24 cellular contexts compared by ENCODE assay signal in the genomic region with DNA sequence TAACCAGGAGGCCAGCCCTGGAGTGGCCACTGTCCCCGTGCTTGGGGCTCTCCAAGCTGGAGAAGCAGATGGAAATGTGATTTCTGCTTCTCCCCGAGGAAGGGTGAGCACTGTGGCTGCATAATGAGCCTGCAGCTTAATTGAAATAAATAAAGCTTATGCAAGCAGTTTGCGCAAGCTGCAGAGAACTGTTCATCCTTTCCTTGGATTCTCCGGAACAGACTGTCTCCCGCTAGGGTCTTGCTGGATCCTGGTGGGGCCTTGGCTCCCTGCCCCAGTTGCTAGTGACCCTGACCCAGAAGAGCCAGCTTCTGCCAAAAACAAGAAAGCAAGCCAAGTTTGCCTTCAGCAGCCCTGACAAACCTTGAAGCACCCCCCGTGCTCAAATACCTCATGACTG.
DNase-seq lines count a peak whose midpoint lies in the region; ATAC-seq, FAIRE-seq and TF ChIP-seq lines count a peak whose summit lies in the region.
"Had no signal": no experiment of that assay in that cellular context is flagged by ENCODE, and none has a peak within 500 bp of the region (broad histone marks: within the 10 kb centered on the region; RNA-seq: fewer than 3 reads in every experiment).

No MANE protein-coding gene starts in this region.

- no peak overlapping the region for H3K4me2 ChIP-seq in HepG2 (ENCODE audit: low read depth, low read length)

- H3K27ac ChIP-seq in layer of hippocampus (ENCODE audit: low read depth, low read length) = peak overlapping the region; percentile 33
- peak overlapping the region in 3 of 4 donors; percentile 9 to 49 (median 37) for H3K27ac ChIP-seq in sigmoid colon
- no peak overlapping the region for H3K27ac ChIP-seq in HepG2 (ENCODE audit: extremely low read length, insufficient read depth, low read length)
- H3K27ac ChIP-seq: epithelial cell of prostate, right atrium auricular region had no signal

- TF ChIP-seq EP300 in sigmoid colon (IDR thresholded peaks at IDR 0.05) (no peak), HepG2 (IDR thresholded peaks at IDR 0.05; ENCODE audit: low read depth in 2 of 2, low read length in 2 of 2) (no peak), HepG2 (CRISPR knock-in tag; IDR thresholded peaks at IDR 0.05; ENCODE audit: borderline replicate concordance) (no peak)

- intact Hi-C loops in sigmoid colon (cut with DNase I) (no loop called here), HepG2 (cut with micrococcal nuclease; ENCODE audit: unreplicated experiment) (no loop called here)

- 74 to 81% methylated on average over 6 of the region's 6 CpGs for WGBS in sigmoid colon, 2 donors
- WGBS in HepG2 (ENCODE audit: low lambda C conversion rate) = 45% methylated on average over 6 of the region's 6 CpGs

- TF ChIP-seq POLR2A in sigmoid colon (IDR thresholded peaks at IDR 0.05) (no peak), HepG2 (IDR thresholded peaks at IDR 0.05; ENCODE audit: insufficient read depth in 1 of 2, low read depth in 2 of 2, low read length in 2 of 2) (no peak)

- CTCF ChIA-PET in HepG2 (lab: Yijun Ruan, JAX; ENCODE audit: low intra/inter-chr PET ratio, low total read pairs) = no interaction called here

- DNase-seq in AG08395 (ENCODE audit: low spot score) = peak; percentile 21
- peak; percentile 28 for DNase-seq in choroid plexus epithelial cell (ENCODE audit: low read depth)
- DNase-seq in sigmoid colon = no peak
- DNase-seq in chondrocyte (ENCODE audit: low spot score) = no peak
- DNase-seq in HepG2 (ENCODE audit: low spot score) = no peak
- no peak for DNase-seq in T-helper 2 cell
- DNase-seq: activated CD4-positive, alpha-beta memory T cell treated with anti-CD3 and anti-CD28 coated beads for 36 hours; activated effector memory CD4-positive, alpha-beta T cell treated with anti-CD3 and anti-CD28 coated beads, Interleukin-2, amount 50 U/mL, for 16 hours; BE2C; DMS79 treated with DMSO at 0.1 percent for 48 hours; KBM-7; mammary epithelial cell; MM.1S; naive thymus-derived CD4-positive, alpha-beta T cell; NCI-H146; NCI-H2171; NCI-H524 treated with DMSO at 0.1 percent for 48 hours had no signal

- no peaks in the 10 kb centered on the region for H3K36me3 Mint-ChIP-seq in chondrocyte (ENCODE audit: low read depth)
- H3K36me3 Mint-ChIP-seq: activated CD4-positive, alpha-beta memory T cell treated with anti-CD3 and anti-CD28 coated beads for 36 hours had no signal

- in situ Hi-C loops in HepG2 (cut with HindIII; ENCODE audit: extremely low pct_ligation_motif_present, low pct_unique_long_range_greater_than_20kb) = no loop called here

- H3K27me3 Mint-ChIP-seq in chondrocyte (ENCODE audit: low read depth) = peaks cover 11% of the 10 kb centered on the region
- H3K27me3 Mint-ChIP-seq: activated CD4-positive, alpha-beta memory T cell treated with anti-CD3 and anti-CD28 coated beads for 36 hours had no signal

- no peaks in the 10 kb centered on the region for H3K27me3 ChIP-seq in layer of hippocampus (ENCODE audit: control insufficient read depth, insufficient read depth, low read length)
- H3K27me3 ChIP-seq in sigmoid colon = no peaks in the 10 kb centered on the region
- H3K27me3 ChIP-seq in HepG2 (ENCODE audit: control insufficient read depth in 1 of 2, insufficient read depth in 2 of 2, low read length in 2 of 2) = peaks cover 0 to 2% of the 10 kb centered on the region in 2 experiments; a peak in 1 of 5 replicates
- H3K27me3 ChIP-seq: BE2C, breast epithelium, right atrium auricular region had no signal

- TF ChIP-seq CTCF in choroid plexus epithelial cell (conservative IDR thresholded peaks at IDR 0.05; ENCODE audit: low read depth, low read length) (no peak), sigmoid colon (IDR thresholded peaks at IDR 0.05) (no peak), chondrocyte (IDR thresholded peaks at IDR 0.05) (no peak), HepG2 (CRISPR knock-in tag; IDR thresholded peaks at IDR 0.05) (no peak)

- no peak overlapping the region for H3K9ac ChIP-seq in HepG2 (ENCODE audit: insufficient read depth, low read depth, low read length)

- FAIRE-seq in HepG2 (lab: Jason Lieb, UNC) = no peak
- FAIRE-seq: GM12878 had no signal

- H2AFZ ChIP-seq in HepG2 (ENCODE audit: low read length) = no peak overlapping the region

- H3K36me3 ChIP-seq in sigmoid colon (no peaks in the 10 kb centered on the region), HepG2 (replicated peaks in 1 of 2; ENCODE audit: control insufficient read depth in 1 of 2, insufficient read depth in 2 of 2, low read length in 2 of 2) (no peaks in the 10 kb centered on the region)
- H3K36me3 ChIP-seq: BE2C, breast epithelium, HAP-1, right atrium auricular region had no signal

- no peaks in the 10 kb centered on the region for H3K9me3 ChIP-seq in sigmoid colon
- no peaks in the 10 kb centered on the region for H3K9me3 ChIP-seq in HepG2 (ENCODE audit: low read length)
- H3K9me3 ChIP-seq: BE2C, breast epithelium, HAP-1, right atrium auricular region had no signal

- H3K27ac Mint-ChIP-seq in chondrocyte (ENCODE audit: unreplicated experiment) = no peak overlapping the region
- H3K27ac Mint-ChIP-seq: activated CD4-positive, alpha-beta memory T cell treated with anti-CD3 and anti-CD28 coated beads for 36 hours had no signal

- H3K4me3 ChIP-seq in choroid plexus epithelial cell (ENCODE audit: low read depth, low read length) (no peak overlapping the region), sigmoid colon (no peak overlapping the region), HepG2 (replicated peaks in 1 of 3; ENCODE audit: insufficient read depth in 1 of 3, low read depth in 2 of 3, low read length in 3 of 3) (no peak overlapping the region)
- H3K4me3 ChIP-seq: breast epithelium, GM12878, HAP-1, right atrium auricular region had no signal

- H3K4me1 Mint-ChIP-seq in chondrocyte (ENCODE audit: low read depth) = peaks cover 54% of the 10 kb centered on the region

- H3K4me3 Mint-ChIP-seq in chondrocyte (ENCODE audit: unreplicated experiment) = no peak overlapping the region
- H3K4me3 Mint-ChIP-seq: activated CD4-positive, alpha-beta memory T cell treated with anti-CD3 and anti-CD28 coated beads for 36 hours; naive thymus-derived CD4-positive, alpha-beta T cell had no signal

- H3K4me1 ChIP-seq in sigmoid colon (peaks cover 0 to 40% (median 31%) of the 10 kb centered on the region in 4 donors), HepG2 (ENCODE audit: insufficient read depth, low read length) (no peaks in the 10 kb centered on the region)
- H3K4me1 ChIP-seq: BE2C, HAP-1 had no signal

- POLR2A ChIA-PET in HepG2 (lab: Yijun Ruan, JAX) = no interaction called here

- ATAC-seq in HepG2 (no peak), HG03460 (IDR thresholded peaks at IDR 0.05; ENCODE audit: unreplicated experiment) (no peak)
- ATAC-seq: GM12878; naive thymus-derived CD4-positive, alpha-beta T cell had no signal

- H3K79me2 ChIP-seq in HepG2 (ENCODE audit: insufficient read depth, low read length) = no peaks in the 10 kb centered on the region

- TF ChIP-seq RAD21 in HepG2 (CRISPR knock-in tag; IDR thresholded peaks at IDR 0.05) = no peak

- no peaks in the 10 kb centered on the region for H3K9me3 Mint-ChIP-seq in chondrocyte (ENCODE audit: low read depth)
- H3K9me3 Mint-ChIP-seq: activated CD4-positive, alpha-beta memory T cell treated with anti-CD3 and anti-CD28 coated beads for 36 hours; naive thymus-derived CD4-positive, alpha-beta T cell had no signal

- no peaks in the 10 kb centered on the region for H4K20me1 ChIP-seq in HepG2 (ENCODE audit: insufficient read depth, low read length)

- BruUV-seq in HepG2 (replicated peaks; lab: Mats Ljungman, UMichigan) = no TSS peak

TF ChIP-seq in HepG2, 621 proteins besides CTCF, POLR2A, EP300 and RAD21:
- peak in 1 of 2 experiments; percentile 38; a peak in 2 of 4 replicates for TF ChIP-seq MAFK (conservative IDR thresholded peaks at IDR 0.05 in 1 of 2, IDR thresholded peaks at IDR 0.05 in 1 of 2; ENCODE audit: low read length in 2 of 2)
- TF ChIP-seq TMF1 (CRISPR knock-in tag; IDR thresholded peaks at IDR 0.05; ENCODE audit: low read depth) = no peak
- TF ChIP-seq YY1 (IDR thresholded peaks at IDR 0.05; ENCODE audit: insufficient read depth, insufficient replicate concordance, low read depth, low read length) = no peak
- TF ChIP-seq WIZ (CRISPR knock-in tag; IDR thresholded peaks at IDR 0.05) = no peak

Comparison
In these comparisons a context has a peak if more than half of its experiments do, and no peak if none do; other contexts are left out.
1. DNase-seq: peak in AG08395 (single experiment) and choroid plexus epithelial cell (single experiment); none in sigmoid colon (single experiment), chondrocyte (single experiment), HepG2 (single experiment) and T-helper 2 cell (0 of 5).